In genomic region chr7:39882148-39882784, GRCh38 we compare ENCODE assay signal across 21 cellular contexts.
DNase-seq lines count a peak whose midpoint lies in the region; ATAC-seq, FAIRE-seq and TF ChIP-seq lines count a peak whose summit lies in the region.
"Had no signal": no experiment of that assay in that cellular context is flagged by ENCODE, and none has a peak within 500 bp of the region (broad histone marks: within the 10 kb centered on the region; RNA-seq: fewer than 3 reads in every experiment).

No MANE protein-coding gene starts in this region.

- H3K27ac ChIP-seq in HepG2 (ENCODE audit: extremely low read length, insufficient read depth, low read length) (no peak overlapping the region), right lobe of liver (no peak overlapping the region), K562 (ENCODE audit: extremely low read depth, low read depth, low read length) (no peak overlapping the region)
- H3K27ac ChIP-seq: HL-60, SJCRH30 had no signal

- H3K27me3 ChIP-seq in HepG2 (ENCODE audit: control insufficient read depth in 1 of 2, insufficient read depth in 2 of 2, low read length in 2 of 2) (no peaks in the 10 kb centered on the region), right lobe of liver (no peaks in the 10 kb centered on the region), K562 (ENCODE audit: control insufficient read depth in 2 of 2, insufficient read depth in 2 of 2, low read length in 2 of 2) (no peaks in the 10 kb centered on the region)
- H3K27me3 ChIP-seq: SJCRH30 had no signal

- TF ChIP-seq EP300 in HepG2 (IDR thresholded peaks at IDR 0.05; ENCODE audit: low read depth in 2 of 2, low read length in 2 of 2) (no peak), HepG2 (CRISPR knock-in tag; IDR thresholded peaks at IDR 0.05; ENCODE audit: borderline replicate concordance) (no peak), K562 (IDR thresholded peaks at IDR 0.05; ENCODE audit: low read length) (no peak)

- intact Hi-C loops in HepG2 (cut with micrococcal nuclease; ENCODE audit: unreplicated experiment) (no loop called here), right lobe of liver (cut with DNase I) (no loop called here), K562 (cut with micrococcal nuclease) (no loop called here), mucosa of descending colon (cut with DNase I, micrococcal nuclease) (no loop called here)

- BruUV-seq in HepG2 (replicated peaks; lab: Mats Ljungman, UMichigan) (no TSS peak), K562 (replicated peaks; lab: Mats Ljungman, UMichigan) (no TSS peak)

- no peak for TF ChIP-seq RAD21 in HepG2 (CRISPR knock-in tag; IDR thresholded peaks at IDR 0.05)
- TF ChIP-seq RAD21 in K562 (CRISPR knock-in tag; conservative IDR thresholded peaks at IDR 0.05 in 1 of 2, IDR thresholded peaks at IDR 0.05 in 1 of 2) = no peak

- H4K20me1 ChIP-seq in HepG2 (ENCODE audit: insufficient read depth, low read length) (no peaks in the 10 kb centered on the region), K562 (replicated peaks; ENCODE audit: control insufficient read depth, insufficient read depth, low read length) (no peaks in the 10 kb centered on the region)

- DNase-seq in HepG2 (ENCODE audit: low spot score) (no peak), right lobe of liver (no peak), K562 (ENCODE audit: extremely low read depth in 1 of 4, low spot score in 3 of 4) (no peak), mucosa of descending colon (peak in 1 of 3 donors; percentile 2), NCI-H128 (lab: John Stamatoyannopoulos, UW; ENCODE audit: unreplicated experiment) (no peak)
- DNase-seq: H7, HFFc6, Karpas-422, NCI-H1092 treated with DMSO at 0.1 percent for 48 hours, NCI-H1436 treated with DMSO at 0.1 percent for 48 hours, NCI-H1930, NCI-H2227 treated with DMSO at 0.1 percent for 48 hours, PC-3, SJCRH30 had no signal

- H3K9me1 ChIP-seq in K562 (ENCODE audit: control insufficient read depth, insufficient read depth, low read length) = no peaks in the 10 kb centered on the region

- no peak for FAIRE-seq in HepG2 (lab: Jason Lieb, UNC)
- FAIRE-seq in K562 (lab: Jason Lieb, UNC) = no peak
- FAIRE-seq: D721Med, G401.6 had no signal

- in situ Hi-C loops in HepG2 (cut with HindIII; ENCODE audit: extremely low pct_ligation_motif_present, low pct_unique_long_range_greater_than_20kb) = no loop called here
- in situ Hi-C loops in K562 (cut with MboI) = no loop called here

- H3K9ac ChIP-seq in HepG2 (ENCODE audit: insufficient read depth, low read depth, low read length) = no peak overlapping the region
- H3K9ac ChIP-seq in K562 (ENCODE audit: insufficient read depth in 1 of 2, low read depth in 2 of 2, low read length in 2 of 2) = no peak overlapping the region

- H3K79me2 ChIP-seq in HepG2 (ENCODE audit: insufficient read depth, low read length) (no peaks in the 10 kb centered on the region), K562 (ENCODE audit: control insufficient read depth, insufficient read depth, low read length) (no peaks in the 10 kb centered on the region)

- H3K9me3 ChIP-seq in HepG2 (ENCODE audit: low read length) = peaks cover 21% of the 10 kb centered on the region
- no peaks in the 10 kb centered on the region for H3K9me3 ChIP-seq in right lobe of liver
- H3K9me3 ChIP-seq in K562 (replicated peaks; ENCODE audit: control insufficient read depth, insufficient read depth, low read depth, low read length) = no peaks in the 10 kb centered on the region
- peaks cover 22% of the 10 kb centered on the region for H3K9me3 ChIP-seq in mucosa of descending colon

- POLR2A ChIA-PET in HepG2 (lab: Yijun Ruan, JAX) (no interaction called here), K562 (lab: Yijun Ruan, JAX) (no interaction called here)

- no peak for TF ChIP-seq CTCF in HepG2 (CRISPR knock-in tag; IDR thresholded peaks at IDR 0.05)
- TF ChIP-seq CTCF in right lobe of liver (IDR thresholded peaks at IDR 0.05) = no peak
- no peak for TF ChIP-seq CTCF in K562 (IDR thresholded peaks at IDR 0.05 in 2 of 3, conservative IDR thresholded peaks at IDR 0.05 in 1 of 3; ENCODE audit: insufficient read depth in 2 of 3, low read depth in 1 of 3, low read length in 3 of 3)
- no peak for TF ChIP-seq CTCF in mucosa of descending colon (IDR thresholded peaks at IDR 0.05)

- WGBS in HepG2 (ENCODE audit: low lambda C conversion rate) = 36% methylated on average over 5 of the region's 5 CpGs
- 75% methylated on average over 5 of the region's 5 CpGs for WGBS in right lobe of liver (ENCODE audit: insufficient coverage, low coverage, low lambda C conversion rate, missing lambda C conversion rate)
- WGBS in K562 (ENCODE audit: insufficient coverage, low coverage, missing lambda C conversion rate) = 0% methylated on average over 5 of the region's 5 CpGs

- H3K4me3 ChIP-seq in HepG2 (replicated peaks in 1 of 3; ENCODE audit: insufficient read depth in 1 of 3, low read depth in 2 of 3, low read length in 3 of 3) (no peak overlapping the region), right lobe of liver (no peak overlapping the region), K562 (no peak overlapping the region), mucosa of descending colon (no peak overlapping the region)
- H3K4me3 ChIP-seq: SJCRH30 had no signal

- H3K36me3 ChIP-seq in HepG2 (replicated peaks in 1 of 2; ENCODE audit: control insufficient read depth in 1 of 2, insufficient read depth in 2 of 2, low read length in 2 of 2) (no peaks in the 10 kb centered on the region), right lobe of liver (no peaks in the 10 kb centered on the region), K562 (ENCODE audit: control insufficient read depth, insufficient read depth, low read length) (no peaks in the 10 kb centered on the region), mucosa of descending colon (ENCODE audit: low read depth) (no peaks in the 10 kb centered on the region)
- H3K36me3 ChIP-seq: SJCRH30 had no signal

- CTCF ChIA-PET in HepG2 (lab: Yijun Ruan, JAX; ENCODE audit: low intra/inter-chr PET ratio, low total read pairs) = no interaction called here
- CTCF ChIA-PET in K562 (lab: Yijun Ruan, JAX; ENCODE audit: low intra/inter-chr PET ratio) = no interaction called here

- H2AFZ ChIP-seq in HepG2 (ENCODE audit: low read length) = no peak overlapping the region
- no peak overlapping the region for H2AFZ ChIP-seq in K562 (ENCODE audit: low read depth, low read length)

- no peak for TF ChIP-seq POLR2A in HepG2 (IDR thresholded peaks at IDR 0.05; ENCODE audit: insufficient read depth in 1 of 2, low read depth in 2 of 2, low read length in 2 of 2)
- TF ChIP-seq POLR2A in right lobe of liver (IDR thresholded peaks at IDR 0.05) = no peak
- TF ChIP-seq POLR2A in K562 (conservative IDR thresholded peaks at IDR 0.05) = no peak

- H3K4me2 ChIP-seq in HepG2 (ENCODE audit: low read depth, low read length) (no peak overlapping the region), K562 (ENCODE audit: insufficient read depth, low read length) (no peak overlapping the region)

- ATAC-seq in HepG2 (no peak), right lobe of liver (no peak), K562 (no peak), mucosa of descending colon (peak; percentile 63), HG03097 (IDR thresholded peaks at IDR 0.05; ENCODE audit: low FRiP score, unreplicated experiment) (no peak), HG03439 (IDR thresholded peaks at IDR 0.05; ENCODE audit: unreplicated experiment) (no peak)
- ATAC-seq: PC-3, Right ventricle myocardium inferior, SK-N-SH treated with all-trans-retinoic acid at 6 μM for 48 hours had no signal

- H3K4me1 ChIP-seq in HepG2 (ENCODE audit: insufficient read depth, low read length) (no peaks in the 10 kb centered on the region), right lobe of liver (no peaks in the 10 kb centered on the region), K562 (replicated peaks in 1 of 2; ENCODE audit: control insufficient read depth in 2 of 2, insufficient read depth in 2 of 2, low read length in 2 of 2) (no peaks in the 10 kb centered on the region), mucosa of descending colon (ENCODE audit: low read depth) (no peaks in the 10 kb centered on the region)
- H3K4me1 ChIP-seq: SJCRH30 had no signal

TF ChIP-seq in HepG2, 621 proteins besides CTCF, POLR2A, EP300 and RAD21:
- TF ChIP-seq RFX5 (IDR thresholded peaks at IDR 0.05; ENCODE audit: low read depth, low read length) = no peak
- peak; percentile 80; the same call in 1 of the 2 replicates for TF ChIP-seq ZNF562 (CRISPR knock-in tag; IDR thresholded peaks at IDR 0.05; ENCODE audit: borderline replicate concordance)
- no peak for TF ChIP-seq ZNF460 (CRISPR knock-in tag; IDR thresholded peaks at IDR 0.05; ENCODE audit: borderline replicate concordance)

TF ChIP-seq in K562, 482 proteins besides CTCF, POLR2A, EP300 and RAD21:
- TF ChIP-seq ZBTB17 (CRISPR knock-in tag; IDR thresholded peaks at IDR 0.05) = no peak
- TF ChIP-seq RFX5 (IDR thresholded peaks at IDR 0.05; ENCODE audit: low read depth, low read length) = no peak
- TF ChIP-seq, protein P1, sequence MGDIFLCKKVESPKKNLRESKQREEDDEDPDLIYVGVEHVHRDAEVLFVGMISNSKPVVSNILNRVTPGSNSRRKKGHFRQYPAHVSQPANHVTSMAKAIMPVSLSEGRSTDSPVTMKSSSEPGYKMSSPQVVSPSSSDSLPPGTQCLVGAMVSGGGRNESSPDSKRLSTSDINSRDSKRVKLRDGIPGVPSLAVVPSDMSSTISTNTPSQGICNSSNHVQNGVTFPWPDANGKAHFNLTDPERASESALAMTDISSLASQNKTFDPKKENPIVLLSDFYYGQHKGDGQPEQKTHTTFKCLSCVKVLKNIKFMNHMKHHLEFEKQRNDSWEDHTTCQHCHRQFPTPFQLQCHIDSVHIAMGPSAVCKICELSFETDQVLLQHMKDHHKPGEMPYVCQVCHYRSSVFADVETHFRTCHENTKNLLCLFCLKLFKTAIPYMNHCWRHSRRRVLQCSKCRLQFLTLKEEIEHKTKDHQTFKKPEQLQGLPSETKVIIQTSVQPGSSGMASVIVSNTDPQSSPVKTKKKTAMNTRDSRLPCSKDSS (IDR thresholded peaks at IDR 0.05; ENCODE audit: low read depth, partially characterized antibody) = peak; percentile 88
- TF ChIP-seq SAFB2 (IDR thresholded peaks at IDR 0.05; ENCODE audit: borderline replicate concordance, low read depth, low read length, severe bottlenecking) = no peak
- peak in 1 of 2 experiments; percentile 85; a peak in 2 of 3 replicates for TF ChIP-seq CBX3 (IDR thresholded peaks at IDR 0.05; ENCODE audit: borderline replicate concordance in 1 of 2, low read length in 2 of 2)
- no peak for TF ChIP-seq PCBP2 (IDR thresholded peaks at IDR 0.05; ENCODE audit: low read depth, low read length, poor library complexity, severe bottlenecking)
- no peak for TF ChIP-seq ZNF780A (CRISPR knock-in tag; IDR thresholded peaks at IDR 0.05)
- TF ChIP-seq CBX5 (IDR thresholded peaks at IDR 0.05; ENCODE audit: borderline replicate concordance, low read depth) = peak; percentile 77; the same call in 1 of the 2 replicates
- no peak for TF ChIP-seq SMARCB1 (IDR thresholded peaks at IDR 0.05; ENCODE audit: insufficient read length, low read depth)
- TF ChIP-seq E2F3 (CRISPR knock-in tag; IDR thresholded peaks at IDR 0.05) = no peak
- TF ChIP-seq ASH1L (IDR thresholded peaks at IDR 0.05; ENCODE audit: borderline replicate concordance, low read depth, partially characterized antibody) = no peak

Comparison
In these comparisons a context has a peak if more than half of its experiments do, and no peak if none do; other contexts are left out.
1. Of the 241 proteins assayed by ChIP-seq in both HepG2 and K562: peak only in HepG2: none; only in K562: CBX5; in both: none; in neither: 240.